18 cellular contexts compared by ENCODE assay signal in genomic region chr1:56435434-56436337, GRCh38.
DNase-seq lines count a peak whose midpoint lies in the region; ATAC-seq, FAIRE-seq and TF ChIP-seq lines count a peak whose summit lies in the region.
"Had no signal": no experiment of that assay in that cellular context is flagged by ENCODE, and none has a peak within 500 bp of the region (broad histone marks: within the 10 kb centered on the region; RNA-seq: fewer than 3 reads in every experiment).

No MANE protein-coding gene starts in this region.

- H3K4me1 Mint-ChIP-seq in WTC11 (peaks cover 87% of the 10 kb centered on the region), T-helper 17 cell (no peaks in the 10 kb centered on the region)

- H3K4me3 ChIP-seq in HUES48 (ENCODE audit: low read depth, low read length), result 0 out of 2 replicates have a peak overlapping the region, but pooled peaks have one; percentile 5
- H3K4me3 ChIP-seq in iPS-15b (ENCODE audit: low read depth, low read length), result peak overlapping the region; percentile 19
- H3K4me3 ChIP-seq: gastroesophageal sphincter, lung had no signal

- intact Hi-C loops in posterior cingulate gyrus (cut with DNase I), result loop anchor here (2.0 kb wide), 1 partner anchor 143 kb away; the partner anchor contains the start of gene PLPP3

- no peak overlapping the region for H3K27ac Mint-ChIP-seq in WTC11
- H3K27ac Mint-ChIP-seq in T-helper 17 cell, result no peak overlapping the region
- H3K27ac Mint-ChIP-seq: HFFc6 had no signal

- peak; percentile 25 for DNase-seq in WTC11 (ENCODE audit: low spot score)
- peak; percentile 73 to 98 (median 84) for DNase-seq in posterior cingulate gyrus
- DNase-seq in urothelium cell line (ENCODE audit: low spot score), result no peak
- no peak for DNase-seq in activated gamma-delta T cell (lab: John Stamatoyannopoulos, UW)
- DNase-seq in T-helper 17 cell, result no peak
- DNase-seq: activated CD4-positive, CD25-positive, alpha-beta regulatory T cell treated with anti-CD3 and anti-CD28 coated beads, Interleukin-2, amount 50 U/mL, for 72 hours; activated T-cell treated with anti-CD3 and anti-CD28 coated beads, Interleukin-2, amount 50 U/mL, for 1 hour; BE2C; effector CD8-positive, alpha-beta T cell; HFFc6; stimulated activated CD4-positive, alpha-beta T cell treated with anti-CD3 and anti-CD28 coated beads, Interleukin-4, amount 100 ng/mL, for 24 hours; stimulated activated naive CD4-positive, alpha-beta T cell treated with Interleukin-2 at 50 U/mL for 16 hours had no signal

- TF ChIP-seq CTCF in WTC11 (IDR thresholded peaks at IDR 0.05), result no peak

- peak overlapping the region; percentile 93 for H3K27ac ChIP-seq in HUES48 (ENCODE audit: low read depth, low read length)
- H3K27ac ChIP-seq: KMS-11 had no signal

- H3K36me3 ChIP-seq in HUES48 (ENCODE audit: control insufficient read depth, insufficient read depth, low read length) (no peaks in the 10 kb centered on the region), iPS-15b (ENCODE audit: control insufficient read depth, insufficient read depth, low read length) (no peaks in the 10 kb centered on the region)
- H3K36me3 ChIP-seq: BE2C, gastroesophageal sphincter had no signal

- ATAC-seq in WTC11, result peak; percentile 22
- no peak for ATAC-seq in T-helper 17 cell
- no peak for ATAC-seq in HG03439 (IDR thresholded peaks at IDR 0.05; ENCODE audit: unreplicated experiment)
- ATAC-seq: gastroesophageal sphincter had no signal

- H3K36me3 Mint-ChIP-seq in WTC11, result no peaks in the 10 kb centered on the region
- H3K36me3 Mint-ChIP-seq in T-helper 17 cell (ENCODE audit: low read depth), result no peaks in the 10 kb centered on the region

- H3K9me3 Mint-ChIP-seq in WTC11, result no peaks in the 10 kb centered on the region
- H3K9me3 Mint-ChIP-seq: HFFc6 had no signal

- POLR2A ChIA-PET in WTC11 (lab: Charles Lee), result interaction anchor here (0.9 to 1.1 kb wide), 2 partner anchors 139 to 142 kb away, joined by 3 to 5 read pairs; no protein-coding TSS in a partner anchor

- no peak for FAIRE-seq in urothelium cell line (lab: Jason Lieb, UNC)

- H3K9me3 ChIP-seq in HUES48 (ENCODE audit: control insufficient read depth, insufficient read depth, low read length) (no peaks in the 10 kb centered on the region), iPS-15b (ENCODE audit: control insufficient read depth, insufficient read depth, low read length) (no peaks in the 10 kb centered on the region), T-helper 17 cell (ENCODE audit: control insufficient read depth, low read length, poor library complexity, severe bottlenecking) (no peaks in the 10 kb centered on the region)
- H3K9me3 ChIP-seq: BE2C, gastroesophageal sphincter had no signal

- H3K27me3 Mint-ChIP-seq in WTC11 (ENCODE audit: low read depth), result peaks cover 52% of the 10 kb centered on the region
- H3K27me3 Mint-ChIP-seq in T-helper 17 cell, result no peaks in the 10 kb centered on the region

- H3K27me3 ChIP-seq in HUES48 (ENCODE audit: control insufficient read depth, insufficient read depth, low read length) (peaks cover 32% of the 10 kb centered on the region), iPS-15b (ENCODE audit: control insufficient read depth, insufficient read depth, low read length) (peaks cover 24% of the 10 kb centered on the region)
- H3K27me3 ChIP-seq: BE2C, gastroesophageal sphincter had no signal

- CTCF ChIA-PET in WTC11 (lab: Charles Lee), result interaction anchor here (0.5 to 3.3 kb wide), 10 partner anchors 11 to 146 kb away, joined by 3 to 13 read pairs (median 4); partner anchors contain the start of gene PLPP3

- H3K9ac ChIP-seq in HUES48 (ENCODE audit: low read depth, low read length) (no peak overlapping the region), iPS-15b (ENCODE audit: low read depth, low read length) (no peak overlapping the region)
- H3K9ac ChIP-seq: KMS-11 had no signal

- H3K4me1 ChIP-seq in HUES48 (ENCODE audit: control insufficient read depth, insufficient read depth, low read length) (peaks cover 32% of the 10 kb centered on the region), iPS-15b (ENCODE audit: control insufficient read depth, insufficient read depth, low read length) (peaks cover 29% of the 10 kb centered on the region)
- H3K4me1 ChIP-seq: BE2C had no signal

- H3K4me3 Mint-ChIP-seq in WTC11 (no peak overlapping the region), T-helper 17 cell (no peak overlapping the region)
- H3K4me3 Mint-ChIP-seq: HFFc6 had no signal

TF ChIP-seq in WTC11, 78 proteins besides CTCF, POLR2A, EP300 and RAD21:
- TF ChIP-seq ZNF263 (CRISPR knock-in tag; IDR thresholded peaks at IDR 0.05; ENCODE audit: low read depth), result peak; percentile 47; the same call in 1 of the 2 replicates
- no peak for TF ChIP-seq ELF4 (CRISPR knock-in tag; IDR thresholded peaks at IDR 0.05; ENCODE audit: low read depth)
- TF ChIP-seq ARID4B (CRISPR knock-in tag; IDR thresholded peaks at IDR 0.05; ENCODE audit: borderline replicate concordance), result no peak
- TF ChIP-seq MLX (CRISPR knock-in tag; IDR thresholded peaks at IDR 0.05), result no peak
- no peak for TF ChIP-seq USF2 (CRISPR knock-in tag; IDR thresholded peaks at IDR 0.05)
- no peak for TF ChIP-seq ZNF138 (CRISPR knock-in tag; conservative IDR thresholded peaks at IDR 0.05)
- no peak for TF ChIP-seq GTF2I (CRISPR knock-in tag; conservative IDR thresholded peaks at IDR 0.05)
- no peak for TF ChIP-seq HMGA2 (CRISPR knock-in tag; IDR thresholded peaks at IDR 0.05)

Comparison
In these comparisons a context has a peak if more than half of its experiments do, and no peak if none do; other contexts are left out.
1. DNase-seq: peak in WTC11 (single experiment) and posterior cingulate gyrus (10 of 10); none in urothelium cell line (single experiment), activated gamma-delta T cell (single experiment) and T-helper 17 cell (0 of 3).